ENCODE assay signal across 23 cellular contexts in the genomic region with DNA sequence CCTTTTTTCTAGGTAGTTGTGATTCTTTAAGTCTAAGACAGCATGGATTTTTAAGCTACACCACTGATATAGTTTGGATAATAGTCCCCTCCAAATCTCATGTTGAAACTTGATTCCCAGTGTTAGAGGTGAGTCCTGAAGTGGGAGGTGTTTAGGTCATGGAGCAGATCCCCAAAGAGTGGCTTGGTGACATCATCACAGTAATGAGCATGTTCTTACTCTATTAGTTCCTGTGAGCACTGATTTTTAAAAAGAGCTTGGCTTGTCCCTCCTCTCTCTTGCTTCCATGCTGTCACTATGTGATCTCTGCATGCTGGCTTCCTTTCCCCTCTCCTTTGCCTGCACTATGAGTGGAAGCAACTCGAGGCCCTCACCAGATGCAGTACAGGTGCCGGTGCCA.
A peak's percentile ranks its signal among the peaks of the same experiment; 100 is the strongest.
DNase-seq lines count a peak whose midpoint lies in the region; ATAC-seq, FAIRE-seq and TF ChIP-seq lines count a peak whose summit lies in the region.
"Had no signal": no experiment of that assay in that cellular context is flagged by ENCODE, and none has a peak within 500 bp of the region (broad histone marks: within the 10 kb centered on the region; RNA-seq: fewer than 3 reads in every experiment).

No MANE protein-coding gene starts in this region.

- CTCF ChIA-PET in HepG2 (lab: Yijun Ruan, JAX; ENCODE audit: low intra/inter-chr PET ratio, low total read pairs) (no interaction called here), A673 (lab: Charles Lee) (no interaction called here)

- H3K4me1 ChIP-seq in HepG2 (ENCODE audit: insufficient read depth, low read length) = peaks cover 8% of the 10 kb centered on the region; the same call in 1 of the 2 replicates
- H3K4me1 ChIP-seq in right lobe of liver = peaks cover 0 to 6% (median 0%) of the 10 kb centered on the region in 4 donors
- H3K4me1 ChIP-seq in mesenchymal stem cell (ENCODE audit: control insufficient read depth, insufficient read depth, low read depth, low read length) = no peaks in the 10 kb centered on the region
- H3K4me1 ChIP-seq in A673 (ENCODE audit: insufficient read depth, low read length, poor library complexity, severe bottlenecking) = no peaks in the 10 kb centered on the region
- H3K4me1 ChIP-seq: BE2C had no signal

- H2BK5ac ChIP-seq in mesenchymal stem cell (ENCODE audit: low read depth, low read length, poor library complexity, severe bottlenecking) = no peak overlapping the region

- no peak overlapping the region for H4K91ac ChIP-seq in mesenchymal stem cell (ENCODE audit: low read length)

- no peak overlapping the region for H3K4me2 ChIP-seq in HepG2 (ENCODE audit: low read depth, low read length)
- H3K4me2 ChIP-seq in mesenchymal stem cell (ENCODE audit: low read length, poor library complexity, severe bottlenecking) = no peak overlapping the region
- H3K4me2 ChIP-seq: BLaER1 treated with 17β-estradiol and CSF1 and Interleukin-3, amounts not matched to agents 10 nM and 100 nM had no signal

- no peak overlapping the region for H3K14ac ChIP-seq in mesenchymal stem cell (ENCODE audit: low read length in 2 of 2)

- POLR2A ChIA-PET in HepG2 (lab: Yijun Ruan, JAX) = no interaction called here
- POLR2A ChIA-PET in A673 (lab: Charles Lee; ENCODE audit: low non-redundant PET) = no interaction called here

- H3K4me3 ChIP-seq in HepG2 (replicated peaks in 1 of 3; ENCODE audit: insufficient read depth in 1 of 3, low read depth in 2 of 3, low read length in 3 of 3) (no peak overlapping the region), right lobe of liver (no peak overlapping the region), mesenchymal stem cell (ENCODE audit: insufficient read depth in 1 of 2, low read depth in 1 of 2, low read length in 2 of 2) (no peak overlapping the region), A673 (ENCODE audit: low read depth, low read length, poor library complexity, severe bottlenecking) (no peak overlapping the region)
- H3K4me3 ChIP-seq: BLaER1 treated with 17β-estradiol and CSF1 and Interleukin-3, amounts not matched to agents 10 nM and 100 nM; HAP-1 had no signal

- H3K27ac ChIP-seq in HepG2 (ENCODE audit: extremely low read length, insufficient read depth, low read length) (no peak overlapping the region), right lobe of liver (no peak overlapping the region), mesenchymal stem cell (ENCODE audit: low read length, poor library complexity, severe bottlenecking) (no peak overlapping the region), A673 (ENCODE audit: low read depth, low read length, poor library complexity, severe bottlenecking) (no peak overlapping the region)
- H3K27ac ChIP-seq: 22Rv1; BLaER1 treated with 17β-estradiol and CSF1 and Interleukin-3, amounts not matched to agents 10 nM and 100 nM had no signal

- H3K79me2 ChIP-seq in HepG2 (ENCODE audit: insufficient read depth, low read length) = no peaks in the 10 kb centered on the region

- H2AK5ac ChIP-seq in mesenchymal stem cell (ENCODE audit: low read length, severe bottlenecking) = no peak overlapping the region

- peak overlapping the region; percentile 5 for H2BK120ac ChIP-seq in mesenchymal stem cell (ENCODE audit: low read depth, low read length)

- no peak overlapping the region for H2BK12ac ChIP-seq in mesenchymal stem cell (ENCODE audit: low read length in 2 of 2)

- intact Hi-C loops in HepG2 (cut with micrococcal nuclease; ENCODE audit: unreplicated experiment) (no loop called here), right lobe of liver (cut with DNase I) (no loop called here), A673 (cut with micrococcal nuclease; ENCODE audit: unreplicated experiment) (no loop called here)

- H2BK15ac ChIP-seq in mesenchymal stem cell (ENCODE audit: low read depth, poor library complexity, severe bottlenecking) = no peak overlapping the region

- TF ChIP-seq EP300 in HepG2 (IDR thresholded peaks at IDR 0.05; ENCODE audit: low read depth in 2 of 2, low read length in 2 of 2) (no peak), HepG2 (CRISPR knock-in tag; IDR thresholded peaks at IDR 0.05; ENCODE audit: borderline replicate concordance) (no peak)

- in situ Hi-C loops in HepG2 (cut with HindIII; ENCODE audit: extremely low pct_ligation_motif_present, low pct_unique_long_range_greater_than_20kb) = no loop called here

- H3K27me3 ChIP-seq in HepG2 (ENCODE audit: control insufficient read depth in 1 of 2, insufficient read depth in 2 of 2, low read length in 2 of 2) = no peaks in the 10 kb centered on the region
- H3K27me3 ChIP-seq in right lobe of liver = no peaks in the 10 kb centered on the region
- H3K27me3 ChIP-seq in mesenchymal stem cell (ENCODE audit: control insufficient read depth in 1 of 2, insufficient read depth in 1 of 2, low read length in 2 of 2) = no peaks in the 10 kb centered on the region
- no peaks in the 10 kb centered on the region for H3K27me3 ChIP-seq in A673 (replicated peaks; ENCODE audit: insufficient read depth, low read depth, low read length, poor library complexity)
- H3K27me3 ChIP-seq: BE2C had no signal

- no peaks in the 10 kb centered on the region for H3K9me3 ChIP-seq in HepG2 (ENCODE audit: low read length)
- no peaks in the 10 kb centered on the region for H3K9me3 ChIP-seq in right lobe of liver
- no peaks in the 10 kb centered on the region for H3K9me3 ChIP-seq in mesenchymal stem cell (ENCODE audit: control insufficient read depth, low read length)
- H3K9me3 ChIP-seq in A673 (ENCODE audit: low read depth, low read length, poor library complexity, severe bottlenecking) = peaks cover 5% of the 10 kb centered on the region
- H3K9me3 ChIP-seq: BE2C, HAP-1 had no signal

- DNase-seq in DMS 273 (lab: John Stamatoyannopoulos, UW; ENCODE audit: unreplicated experiment) (peak; percentile 34), DMS 273 treated with DMSO at 0.1 percent for 48 hours (lab: John Stamatoyannopoulos, UW) (no peak), HepG2 (ENCODE audit: low spot score) (no peak), right lobe of liver (no peak), mesenchymal stem cell (no peak), urothelium cell line (ENCODE audit: low spot score) (no peak), A673 (ENCODE audit: low spot score) (no peak), islet precursor cell (no peak)
- DNase-seq: ACHN; AML-193; BE2C; CD4-positive, alpha-beta T cell; CD8-positive, alpha-beta memory T cell; DMS153; DND-41; GOT3 had no signal

- H4K20me1 ChIP-seq in HepG2 (ENCODE audit: insufficient read depth, low read length) = no peaks in the 10 kb centered on the region
- H4K20me1 ChIP-seq: BLaER1 treated with 17β-estradiol and CSF1 and Interleukin-3, amounts not matched to agents 10 nM and 100 nM had no signal

- H3K9ac ChIP-seq in HepG2 (ENCODE audit: insufficient read depth, low read depth, low read length) (no peak overlapping the region), mesenchymal stem cell (ENCODE audit: low read length) (no peak overlapping the region)
- H3K9ac ChIP-seq: BLaER1 treated with 17β-estradiol and CSF1 and Interleukin-3, amounts not matched to agents 10 nM and 100 nM had no signal

- H3K23ac ChIP-seq in mesenchymal stem cell (ENCODE audit: low read length in 2 of 2) = no peak overlapping the region

- no peak overlapping the region for H3K18ac ChIP-seq in mesenchymal stem cell (ENCODE audit: low read depth in 1 of 2, low read length in 2 of 2)

- TF ChIP-seq POLR2A in HepG2 (IDR thresholded peaks at IDR 0.05; ENCODE audit: insufficient read depth in 1 of 2, low read depth in 2 of 2, low read length in 2 of 2) = no peak
- no peak for TF ChIP-seq POLR2A in right lobe of liver (IDR thresholded peaks at IDR 0.05)

- peaks cover 3% of the 10 kb centered on the region for H3K79me1 ChIP-seq in mesenchymal stem cell (replicated peaks; ENCODE audit: low read length, poor library complexity, severe bottlenecking)

- ATAC-seq in HepG2 (no peak), right lobe of liver (no peak)

- no peak overlapping the region for H4K8ac ChIP-seq in mesenchymal stem cell (ENCODE audit: low read length)

- H2AFZ ChIP-seq in HepG2 (ENCODE audit: low read length) (no peak overlapping the region), mesenchymal stem cell (ENCODE audit: low read depth, low read length) (no peak overlapping the region)

- FAIRE-seq in HepG2 (lab: Jason Lieb, UNC) (no peak), urothelium cell line (lab: Jason Lieb, UNC) (no peak)
- FAIRE-seq: D721Med, G401.6, GM12892, H54 had no signal

- TF ChIP-seq CTCF in HepG2 (CRISPR knock-in tag; IDR thresholded peaks at IDR 0.05) (no peak), right lobe of liver (IDR thresholded peaks at IDR 0.05) (no peak), A673 (conservative IDR thresholded peaks at IDR 0.05; ENCODE audit: low read depth, low read length) (no peak)

- H3K36me3 ChIP-seq in HepG2 (replicated peaks in 1 of 2; ENCODE audit: control insufficient read depth in 1 of 2, insufficient read depth in 2 of 2, low read length in 2 of 2) = no peaks in the 10 kb centered on the region
- no peaks in the 10 kb centered on the region for H3K36me3 ChIP-seq in right lobe of liver
- H3K36me3 ChIP-seq in mesenchymal stem cell (ENCODE audit: control insufficient read depth in 1 of 2, insufficient read depth in 2 of 2, low read depth in 1 of 2, low read length in 2 of 2) = no peaks in the 10 kb centered on the region
- no peaks in the 10 kb centered on the region for H3K36me3 ChIP-seq in A673 (ENCODE audit: insufficient read depth, low read length, poor library complexity, severe bottlenecking)
- H3K36me3 ChIP-seq: BE2C; BLaER1 treated with 17β-estradiol and CSF1 and Interleukin-3, amounts not matched to agents 10 nM and 100 nM; HAP-1 had no signal

- no peak for TF ChIP-seq RAD21 in HepG2 (CRISPR knock-in tag; IDR thresholded peaks at IDR 0.05)

- H3K4ac ChIP-seq in mesenchymal stem cell (ENCODE audit: low read depth in 1 of 2, low read length in 2 of 2) = no peak overlapping the region

- 54% methylated on average over 2 of the region's 2 CpGs for WGBS in HepG2 (ENCODE audit: low lambda C conversion rate)
- WGBS in right lobe of liver (ENCODE audit: insufficient coverage, low coverage, low lambda C conversion rate, missing lambda C conversion rate) = 74% methylated on average over 2 of the region's 2 CpGs
- WGBS in mesenchymal stem cell = 94% methylated on average over 1 of the region's 2 CpGs

- BruUV-seq in HepG2 (replicated peaks; lab: Mats Ljungman, UMichigan) = no TSS peak
- BruUV-seq in A673 (replicated peaks; lab: Mats Ljungman, UMichigan) = no TSS peak

TF ChIP-seq in HepG2, 621 proteins besides CTCF, POLR2A, EP300 and RAD21:
- TF ChIP-seq CREB1 (IDR thresholded peaks at IDR 0.05) (0 out of 2 replicates have a peak, but pooled peaks have one; percentile 9), CREB1 (CRISPR knock-in tag; IDR thresholded peaks at IDR 0.05) (no peak), PTBP1 (IDR thresholded peaks at IDR 0.05; ENCODE audit: low read depth, low read length, poor library complexity, severe bottlenecking) (no peak), ZNF572 (CRISPR knock-in tag; IDR thresholded peaks at IDR 0.05) (no peak), ATF7 (IDR thresholded peaks at IDR 0.05) (peak; percentile 30; the same call in 1 of the 2 replicates), ATF7 (CRISPR knock-in tag; IDR thresholded peaks at IDR 0.05) (no peak)
